ENCODE assay signal across 18 cellular contexts in genomic region chr10:122660696-122661095, GRCh38. TPM values are rescaled to one million over a fixed set of nuclear protein-coding genes. Genes with fewer than 3 reads are reported as not detected.
DNase-seq lines count a peak whose midpoint lies in the region; ATAC-seq and TF ChIP-seq lines count a peak whose summit lies in the region.
"Had no signal": no experiment of that assay in that cellular context is flagged by ENCODE, and none has a peak within 500 bp of the region (broad histone marks: within the 10 kb centered on the region; RNA-seq: fewer than 3 reads in every experiment).

No MANE protein-coding gene starts in this region.

- H3K27ac Mint-ChIP-seq in endothelial cell (ENCODE audit: unreplicated experiment) (peak overlapping the region; percentile 73), neural progenitor cell (peak overlapping the region; percentile 12)
- no peak overlapping the region for H3K27ac Mint-ChIP-seq in activated T-cell treated with anti-CD3 and anti-CD28 coated beads, Interleukin-2, amount 50 U/mL, for 72 hours
- H3K27ac Mint-ChIP-seq: B cell; CD4-positive, CD25-positive, alpha-beta regulatory T cell; CD8-positive, alpha-beta T cell had no signal

- no peaks in the 10 kb centered on the region for H3K27me3 ChIP-seq in neural progenitor cell
- H3K27me3 ChIP-seq: BLaER1 had no signal

- DNase-seq in activated CD8-positive, alpha-beta memory T cell treated with anti-CD3 and anti-CD28 coated beads, Interleukin-2, amount 50 U/mL, for 48 hours, result peak; percentile 41
- DNase-seq in activated CD8-positive, alpha-beta memory T cell treated with anti-CD3 and anti-CD28 coated beads, Interleukin-2, amount 50 U/mL, for 4 hours, result no peak
- no peak for DNase-seq in endothelial cell (ENCODE audit: low spot score)
- DNase-seq in neural progenitor cell (ENCODE audit: low spot score), result no peak
- DNase-seq in central memory CD4-positive, alpha-beta T cell, result no peak
- no peak for DNase-seq in activated T-cell treated with anti-CD3 and anti-CD28 coated beads for 4 hours
- DNase-seq in activated T-cell treated with anti-CD3 and anti-CD28 coated beads, Interleukin-2, amount 50 U/mL, for 72 hours, result no peak
- DNase-seq: Caco-2; CD4-positive, CD25-positive, alpha-beta regulatory T cell; CD8-positive, alpha-beta T cell; DMS153; DND-41; GOT3; HCEC 1CT had no signal

- H3K4me2 ChIP-seq in neural progenitor cell, result no peak overlapping the region
- H3K4me2 ChIP-seq: BLaER1 had no signal

- H2AFZ ChIP-seq in neural progenitor cell (replicated peaks), result no peak overlapping the region

- no peaks in the 10 kb centered on the region for H3F3A ChIP-seq in neural progenitor cell (ENCODE audit: low read depth)

- H3K4me1 ChIP-seq in neural progenitor cell, result no peaks in the 10 kb centered on the region
- H3K4me1 ChIP-seq: BLaER1, Caco-2 had no signal

- no peaks in the 10 kb centered on the region for H4K20me1 ChIP-seq in neural progenitor cell (ENCODE audit: low read depth)
- H4K20me1 ChIP-seq: BLaER1 had no signal

- H3K4me1 Mint-ChIP-seq in endothelial cell (ENCODE audit: unreplicated experiment) (peaks cover 17% of the 10 kb centered on the region), neural progenitor cell (no peaks in the 10 kb centered on the region)
- no peaks in the 10 kb centered on the region for H3K4me1 Mint-ChIP-seq in activated T-cell treated with anti-CD3 and anti-CD28 coated beads, Interleukin-2, amount 50 U/mL, for 72 hours (ENCODE audit: low read depth)
- H3K4me1 Mint-ChIP-seq: B cell; CD4-positive, CD25-positive, alpha-beta regulatory T cell had no signal

- H3K4me3 ChIP-seq in neural progenitor cell, result no peak overlapping the region
- H3K4me3 ChIP-seq: BLaER1 had no signal

- no peak for ATAC-seq in activated T-cell treated with anti-CD3 and anti-CD28 coated beads, Interleukin-2, amount 50 U/mL, for 72 hours (replicated peaks in 1 of 2)
- ATAC-seq: CD8-positive, alpha-beta T cell had no signal

- no peak overlapping the region for H3K9ac ChIP-seq in neural progenitor cell
- H3K9ac ChIP-seq: BLaER1 had no signal

- H3K36me3 Mint-ChIP-seq in endothelial cell (ENCODE audit: low read depth, unreplicated experiment) (no peaks in the 10 kb centered on the region), neural progenitor cell (no peaks in the 10 kb centered on the region)
- H3K36me3 Mint-ChIP-seq in activated T-cell treated with anti-CD3 and anti-CD28 coated beads, Interleukin-2, amount 50 U/mL, for 72 hours (ENCODE audit: insufficient read depth in 2 of 2), result no peaks in the 10 kb centered on the region
- H3K36me3 Mint-ChIP-seq: CD4-positive, CD25-positive, alpha-beta regulatory T cell; CD8-positive, alpha-beta T cell had no signal

- H3K27me3 Mint-ChIP-seq in endothelial cell (ENCODE audit: unreplicated experiment), result peaks cover under 1% of the 10 kb centered on the region
- no peaks in the 10 kb centered on the region for H3K27me3 Mint-ChIP-seq in neural progenitor cell (ENCODE audit: insufficient read depth, low read depth)
- H3K27me3 Mint-ChIP-seq in activated T-cell treated with anti-CD3 and anti-CD28 coated beads, Interleukin-2, amount 50 U/mL, for 72 hours (ENCODE audit: low read depth), result peaks cover 27% of the 10 kb centered on the region

- H3K27ac ChIP-seq in neural progenitor cell, result no peak overlapping the region
- H3K27ac ChIP-seq: 22Rv1, BLaER1, C4-2B had no signal

- H3K4me3 Mint-ChIP-seq in endothelial cell (ENCODE audit: unreplicated experiment), result no peak overlapping the region
- H3K4me3 Mint-ChIP-seq in neural progenitor cell, result no peak overlapping the region
- no peak overlapping the region for H3K4me3 Mint-ChIP-seq in activated T-cell treated with anti-CD3 and anti-CD28 coated beads, Interleukin-2, amount 50 U/mL, for 72 hours
- H3K4me3 Mint-ChIP-seq: B cell; CD4-positive, CD25-positive, alpha-beta regulatory T cell; CD8-positive, alpha-beta T cell had no signal

- H3K79me2 ChIP-seq in neural progenitor cell (ENCODE audit: low read depth), result no peaks in the 10 kb centered on the region

- TF ChIP-seq CTCF in endothelial cell (IDR thresholded peaks at IDR 0.05; ENCODE audit: unreplicated experiment), result no peak
- TF ChIP-seq CTCF in neural progenitor cell (IDR thresholded peaks at IDR 0.05), result no peak

- H3K9me3 Mint-ChIP-seq in endothelial cell (ENCODE audit: unreplicated experiment) (no peaks in the 10 kb centered on the region), neural progenitor cell (no peaks in the 10 kb centered on the region)
- no peaks in the 10 kb centered on the region for H3K9me3 Mint-ChIP-seq in activated T-cell treated with anti-CD3 and anti-CD28 coated beads, Interleukin-2, amount 50 U/mL, for 72 hours
- H3K9me3 Mint-ChIP-seq: CD4-positive, CD25-positive, alpha-beta regulatory T cell; CD8-positive, alpha-beta T cell had no signal

- H3K36me3 ChIP-seq in neural progenitor cell, result no peaks in the 10 kb centered on the region
- H3K36me3 ChIP-seq: BLaER1 had no signal

- H3K9me3 ChIP-seq in neural progenitor cell (ENCODE audit: low read depth), result no peaks in the 10 kb centered on the region
- H3K9me3 ChIP-seq: BLaER1, Caco-2 had no signal

RNA-seq across cellular contexts. Expression of gene C10orf120, which starts 39.0 kb away (rescaled TPM):
- total RNA-seq in endothelial cell (ENCODE audit: unreplicated experiment) (not detected), neural progenitor cell (ENCODE audit: low replicate concordance) (not detected in 2 replicates)
- total RNA-seq in activated T-cell treated with anti-CD3 and anti-CD28 coated beads, Interleukin-2, amount 50 U/mL, for 72 hours, result not detected
- total RNA-seq: B cell; Caco-2; CD4-positive, CD25-positive, alpha-beta regulatory T cell; CD8-positive, alpha-beta T cell had no signal
